In the genomic region with DNA sequence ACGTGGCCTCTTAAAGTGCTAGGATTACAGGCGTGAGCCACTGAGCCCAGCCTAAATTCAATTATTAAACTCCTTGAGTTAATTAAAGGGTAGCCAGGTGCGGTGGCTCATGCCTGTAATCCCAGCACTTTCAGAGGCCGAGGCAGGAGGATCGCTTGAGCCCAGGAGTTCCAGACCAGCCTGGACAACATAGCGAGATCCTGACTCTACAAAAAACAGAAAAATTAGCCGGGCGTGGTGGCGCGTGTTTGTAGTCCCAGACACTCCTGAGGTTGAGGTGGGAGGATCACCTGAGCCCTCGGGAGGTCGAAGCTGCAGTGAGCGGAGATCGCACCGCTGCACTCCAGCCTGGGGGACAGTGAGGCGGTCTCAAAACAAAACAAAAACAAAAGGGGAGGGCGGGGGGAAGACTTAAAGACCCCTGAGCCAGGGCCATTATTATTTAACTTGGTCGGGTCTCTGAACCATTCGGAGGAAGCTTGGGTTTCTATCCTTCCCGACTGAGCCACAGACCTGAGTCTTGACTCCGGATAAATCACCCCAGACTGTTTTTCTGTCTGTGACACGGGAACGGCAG, we compare ENCODE assay signal across 8 cellular contexts. TPM values are rescaled to one million over a fixed set of nuclear protein-coding genes. Genes with fewer than 3 reads are reported as not detected.
DNase-seq lines count a peak whose midpoint lies in the region; ATAC-seq, FAIRE-seq and TF ChIP-seq lines count a peak whose summit lies in the region.

No MANE protein-coding gene starts in this region.

- no peaks in the 10 kb centered on the region for H3K27me3 ChIP-seq in keratinocyte (ENCODE audit: control insufficient read depth, extremely low read depth, insufficient read depth, low read length)

- TF ChIP-seq CTCF in keratinocyte (optimal IDR thresholded peaks at IDR 0.05 in 1 of 3, IDR thresholded peaks at IDR 0.05 in 1 of 3, conservative IDR thresholded peaks at IDR 0.05 in 1 of 3; ENCODE audit: extremely low read depth in 1 of 3, insufficient read depth in 2 of 3, low read length in 3 of 3) (no peak), GM13976 (IDR thresholded peaks at IDR 0.05; ENCODE audit: borderline replicate concordance, control extremely low read depth, extremely low read depth, insufficient read depth, missing control alignments) (no peak)

- H3K9me1 ChIP-seq in keratinocyte (ENCODE audit: control insufficient read depth, extremely low read depth, insufficient read depth, low read length) = no peaks in the 10 kb centered on the region

- peak overlapping the region; percentile 90 for H3K27ac Mint-ChIP-seq in activated naive CD4-positive, alpha-beta T cell treated with anti-CD3 and anti-CD28 coated beads, Interleukin-2, amount 10 ng/mL, durations not matched to agents 7 days and 5 days

- peak overlapping the region; percentile 78 for H3K4me2 ChIP-seq in keratinocyte (ENCODE audit: control insufficient read depth, extremely low read depth, insufficient read depth, low read depth, low read length)

- peaks cover 33% of the 10 kb centered on the region for H3K4me1 Mint-ChIP-seq in activated naive CD4-positive, alpha-beta T cell treated with anti-CD3 and anti-CD28 coated beads, Interleukin-2, amount 10 ng/mL, durations not matched to agents 7 days and 5 days

- no peaks in the 10 kb centered on the region for H3K9me3 ChIP-seq in keratinocyte (ENCODE audit: control insufficient read depth, low read depth, low read length)

- ATAC-seq in GM19452 (IDR thresholded peaks at IDR 0.05; ENCODE audit: unreplicated experiment) (no peak), GM18511 (IDR thresholded peaks at IDR 0.05; ENCODE audit: unreplicated experiment) (no peak)

- H3K4me3 Mint-ChIP-seq in activated naive CD4-positive, alpha-beta T cell treated with anti-CD3 and anti-CD28 coated beads, Interleukin-2, amount 10 ng/mL, durations not matched to agents 7 days and 5 days = peak overlapping the region; percentile 89

- H2AFZ ChIP-seq in keratinocyte (ENCODE audit: control insufficient read depth, low read length) = peak overlapping the region; percentile 14

- H3K27me3 Mint-ChIP-seq in activated naive CD4-positive, alpha-beta T cell treated with anti-CD3 and anti-CD28 coated beads, Interleukin-2, amount 10 ng/mL, durations not matched to agents 7 days and 5 days = no peaks in the 10 kb centered on the region

- peaks cover 6% of the 10 kb centered on the region for H3K79me2 ChIP-seq in keratinocyte (ENCODE audit: control insufficient read depth, insufficient read depth, low read length)

- FAIRE-seq in keratinocyte (lab: Jason Lieb, UNC) = no peak

- dilution Hi-C loops in keratinocyte (cut with MboI; ENCODE audit: extremely low pct_ligation_motif_present, low sequenced_read_pairs) = no loop called here

- no peaks in the 10 kb centered on the region for H4K20me1 ChIP-seq in keratinocyte (ENCODE audit: control insufficient read depth, extremely low read depth, insufficient read depth, low read length)

- H3K36me3 ChIP-seq in keratinocyte (ENCODE audit: control insufficient read depth in 2 of 2, extremely low read depth in 1 of 2, insufficient read depth in 2 of 2, low read length in 2 of 2) = peaks cover 0 to 2% of the 10 kb centered on the region in 2 experiments

- CTCF ChIA-PET in activated naive CD4-positive, alpha-beta T cell treated with anti-CD3 and anti-CD28 coated beads, Interleukin-2, amount 10 ng/mL, durations not matched to agents 7 days and 5 days (lab: Charles Lee) = interaction anchor here (0.9 to 5.2 kb wide), 7 partner anchors 18 to 79 kb away, joined by 3 to 28 read pairs (median 4); no protein-coding TSS in a partner anchor

- H3K4me1 ChIP-seq in keratinocyte (ENCODE audit: control insufficient read depth, extremely low read depth, insufficient read depth, low read length) = peaks cover 25% of the 10 kb centered on the region

- peaks cover 24% of the 10 kb centered on the region for H3K36me3 Mint-ChIP-seq in activated naive CD4-positive, alpha-beta T cell treated with anti-CD3 and anti-CD28 coated beads, Interleukin-2, amount 10 ng/mL, durations not matched to agents 7 days and 5 days

- no peaks in the 10 kb centered on the region for H3K9me3 Mint-ChIP-seq in activated naive CD4-positive, alpha-beta T cell treated with anti-CD3 and anti-CD28 coated beads, Interleukin-2, amount 10 ng/mL, durations not matched to agents 7 days and 5 days

- in situ Hi-C loops in GM13976 (cut with MboI; ENCODE audit: low sequenced_read_pairs, unreplicated experiment) = no loop called here

- DNase-seq in NCI-H2227 (lab: John Stamatoyannopoulos, UW; ENCODE audit: unreplicated experiment) (peak; percentile 47), NCI-H2227 treated with DMSO at 0.1 percent for 48 hours (lab: John Stamatoyannopoulos, UW) (no peak), keratinocyte (ENCODE audit: low read depth, low spot score) (no peak), substantia nigra (lab: John Stamatoyannopoulos, UW) (no peak), GM13976 (ENCODE audit: low spot score) (no peak)
- DNase-seq in activated naive CD4-positive, alpha-beta T cell treated with anti-CD3 and anti-CD28 coated beads, Interleukin-2, amount 10 ng/mL, durations not matched to agents 7 days and 5 days = no peak

- peak overlapping the region; percentile 74 to 87 (median 79) for H3K4me3 ChIP-seq in keratinocyte (ENCODE audit: control insufficient read depth in 2 of 3, extremely low read depth in 1 of 3, insufficient read depth in 2 of 3, low read depth in 1 of 3, low read length in 3 of 3)

- H3K27ac ChIP-seq in keratinocyte (ENCODE audit: control insufficient read depth, insufficient read depth, low read length) = peak overlapping the region; percentile 83
- peak overlapping the region; percentile 82 for H3K27ac ChIP-seq in substantia nigra (ENCODE audit: low read depth, low read length, poor library complexity, severe bottlenecking)

- H3K9ac ChIP-seq in keratinocyte (ENCODE audit: control insufficient read depth, extremely low read depth, insufficient read depth, low read length) = peak overlapping the region; percentile 93

RNA-seq across cellular contexts. Expression of a gene that starts 19.5 kb away (rescaled TPM):
- polyA plus RNA-seq in keratinocyte = 18.5 to 22.4 TPM (median 19.2 TPM) in 3 replicates
- 8.7 TPM for polyA plus RNA-seq in keratinocyte (2011; ENCODE audit: low read depth)
- 13.6 and 19.0 TPM in 2 replicates for polyA plus RNA-seq in keratinocyte (2011; cell fraction: cytosol; rRNA removed)
- 5.0 and 7.4 TPM in 2 replicates for polyA plus RNA-seq in keratinocyte (2011; cell fraction: nucleus; rRNA removed)
- 16.9 and 20.2 TPM in 2 replicates for polyA plus RNA-seq in keratinocyte (2012; ENCODE audit: low replicate concordance)
- polyA minus RNA-seq in keratinocyte = 4.5 to 7.5 TPM (median 5.8 TPM) in 3 replicates
- polyA minus RNA-seq in keratinocyte (2011; cell fraction: cytosol; rRNA and poly(A)+ RNA removed) = 14.6 TPM
- 3.0 and 5.2 TPM in 2 replicates for polyA minus RNA-seq in keratinocyte (2011; cell fraction: nucleus; rRNA and poly(A)+ RNA removed)

RNA-seq across cellular contexts. Expression of a gene that starts 22.1 kb away (rescaled TPM):
- 2.1 to 3.2 TPM (median 2.6 TPM) in 3 replicates for polyA plus RNA-seq in keratinocyte
- polyA plus RNA-seq in keratinocyte (2011; ENCODE audit: low read depth) = 0.27 TPM
- 3.6 and 5.4 TPM in 2 replicates for polyA plus RNA-seq in keratinocyte (2011; cell fraction: cytosol; rRNA removed)
- 4.5 and 5.8 TPM in 2 replicates for polyA plus RNA-seq in keratinocyte (2011; cell fraction: nucleus; rRNA removed)
- 1.3 and 2.6 TPM in 2 replicates for polyA plus RNA-seq in keratinocyte (2012; ENCODE audit: low replicate concordance)
- 2.7 to 4.2 TPM (median 2.7 TPM) in 3 replicates for polyA minus RNA-seq in keratinocyte
- polyA minus RNA-seq in keratinocyte (2011; cell fraction: cytosol; rRNA and poly(A)+ RNA removed) = 2.7 TPM
- 0.53 and 1.6 TPM in 2 replicates for polyA minus RNA-seq in keratinocyte (2011; cell fraction: nucleus; rRNA and poly(A)+ RNA removed)

RNA-seq across cellular contexts. Expression of a gene that starts 49.0 kb away (rescaled TPM):
- 9.6 to 15.0 TPM (median 10.2 TPM) in 3 replicates for polyA plus RNA-seq in keratinocyte
- polyA plus RNA-seq in keratinocyte (2011; ENCODE audit: low read depth) = 2.2 TPM
- 5.7 and 16.5 TPM in 2 replicates for polyA plus RNA-seq in keratinocyte (2011; cell fraction: cytosol; rRNA removed)
- 24.0 and 32.9 TPM in 2 replicates for polyA plus RNA-seq in keratinocyte (2011; cell fraction: nucleus; rRNA removed)
- polyA plus RNA-seq in keratinocyte (2012; ENCODE audit: low replicate concordance) = 8.3 and 25.1 TPM in 2 replicates
- 8.6 to 28.7 TPM (median 11.7 TPM) in 3 replicates for polyA minus RNA-seq in keratinocyte
- 46.2 TPM for polyA minus RNA-seq in keratinocyte (2011; cell fraction: cytosol; rRNA and poly(A)+ RNA removed)
- polyA minus RNA-seq in keratinocyte (2011; cell fraction: nucleus; rRNA and poly(A)+ RNA removed) = 18.1 and 25.4 TPM in 2 replicates
